18 cellular contexts compared by ENCODE assay signal in the genomic region with DNA sequence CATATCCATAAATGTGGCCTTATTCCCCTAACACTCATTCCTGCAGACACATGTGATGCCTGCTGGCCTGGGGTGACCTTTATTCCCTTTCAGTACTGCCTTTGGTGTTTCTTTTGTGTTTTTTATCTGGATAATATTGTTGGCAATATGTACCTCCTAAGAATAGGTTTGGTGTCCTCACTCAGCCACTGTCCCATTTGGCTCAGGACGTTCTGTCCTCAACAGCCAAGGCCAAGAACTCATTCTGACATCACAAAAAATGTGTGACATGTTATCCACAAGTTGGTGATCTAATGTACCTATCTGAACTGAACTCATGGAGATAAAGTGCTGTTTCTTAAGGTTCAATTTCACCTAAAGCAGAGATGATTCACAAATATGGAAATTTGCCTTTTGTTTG.
"Had no signal": no experiment of that assay in that cellular context is flagged by ENCODE, and none has a peak within 500 bp of the region (broad histone marks: within the 10 kb centered on the region; RNA-seq: fewer than 3 reads in every experiment).

No MANE protein-coding gene starts in this region.

- H3K9me3 ChIP-seq: esophagus muscularis mucosa, gastrocnemius medialis, psoas muscle, sigmoid colon, thoracic aorta, transverse colon had no signal

- H3K4me1 Mint-ChIP-seq: immature natural killer cell; naive B cell; stimulated activated naive B cell treated with anti-CD40 and anti-IgM and Interleukin-4, amounts not matched to agents 10 μg/mL and 1 μg/mL and 100 μg/mL, for 72 hours; stimulated activated naive CD8-positive, alpha-beta T cell treated with anti-CD3 and anti-CD28 coated beads, Interleukin-15, amount 100 ng/mL, for 72 hours had no signal

- H3K36me3 ChIP-seq: esophagus muscularis mucosa, gastrocnemius medialis, sigmoid colon, thoracic aorta, transverse colon had no signal

- H3K27me3 ChIP-seq: esophagus muscularis mucosa, gastrocnemius medialis, sigmoid colon, transverse colon had no signal

- H3K36me3 Mint-ChIP-seq: immature natural killer cell; naive B cell; stimulated activated naive B cell treated with anti-CD40 and anti-IgM and Interleukin-4, amounts not matched to agents 10 μg/mL and 1 μg/mL and 100 μg/mL, for 72 hours had no signal

- H3K27me3 Mint-ChIP-seq: stimulated activated naive CD8-positive, alpha-beta T cell treated with anti-CD3 and anti-CD28 coated beads, Interleukin-15, amount 100 ng/mL, for 72 hours had no signal

- ATAC-seq: stimulated activated naive B cell treated with anti-CD40 and anti-IgM and Interleukin-4, amounts not matched to agents 10 μg/mL and 1 μg/mL and 100 μg/mL, for 72 hours; stimulated activated naive CD8-positive, alpha-beta T cell treated with anti-CD3 and anti-CD28 coated beads, Interleukin-15, amount 100 ng/mL, for 72 hours had no signal

- DNase-seq: effector memory CD4-positive, alpha-beta T cell; gastrocnemius medialis; immature natural killer cell; mesendoderm; naive B cell; psoas muscle; sigmoid colon; stimulated activated CD4-positive, alpha-beta T cell treated with anti-CD3 and anti-CD28 coated beads, Interleukin-2, amount 100 ng/mL, for 24 hours; stimulated activated CD4-positive, alpha-beta T cell treated with anti-CD3 and anti-CD28 coated beads, Interleukin-4, amount 100 ng/mL, for 4 hours; stimulated activated naive B cell treated with anti-CD40 and anti-IgM and Interleukin-4, amounts not matched to agents 10 μg/mL and 1 μg/mL and 100 μg/mL, for 72 hours; stimulated activated naive CD8-positive, alpha-beta T cell treated with anti-CD3 and anti-CD28 coated beads, Interleukin-15, amount 100 ng/mL, for 72 hours; transverse colon had no signal

- FAIRE-seq: endometrium, keratinocyte had no signal

- H3K27ac ChIP-seq: esophagus muscularis mucosa, gastrocnemius medialis, psoas muscle, sigmoid colon, skin epidermis, thoracic aorta, transverse colon had no signal

- H3K27ac Mint-ChIP-seq: immature natural killer cell; stimulated activated naive B cell treated with anti-CD40 and anti-IgM and Interleukin-4, amounts not matched to agents 10 μg/mL and 1 μg/mL and 100 μg/mL, for 72 hours; stimulated activated naive CD8-positive, alpha-beta T cell treated with anti-CD3 and anti-CD28 coated beads, Interleukin-15, amount 100 ng/mL, for 72 hours had no signal

- H3K4me3 ChIP-seq: esophagus muscularis mucosa, gastrocnemius medialis, psoas muscle, sigmoid colon, skin epidermis, thoracic aorta, transverse colon had no signal

- H3K4me3 Mint-ChIP-seq: immature natural killer cell; naive B cell; nephron; stimulated activated naive B cell treated with anti-CD40 and anti-IgM and Interleukin-4, amounts not matched to agents 10 μg/mL and 1 μg/mL and 100 μg/mL, for 72 hours; stimulated activated naive CD8-positive, alpha-beta T cell treated with anti-CD3 and anti-CD28 coated beads, Interleukin-15, amount 100 ng/mL, for 72 hours had no signal

- H3K4me1 ChIP-seq: esophagus muscularis mucosa, gastrocnemius medialis, psoas muscle, sigmoid colon, transverse colon had no signal
